In the genomic region with DNA sequence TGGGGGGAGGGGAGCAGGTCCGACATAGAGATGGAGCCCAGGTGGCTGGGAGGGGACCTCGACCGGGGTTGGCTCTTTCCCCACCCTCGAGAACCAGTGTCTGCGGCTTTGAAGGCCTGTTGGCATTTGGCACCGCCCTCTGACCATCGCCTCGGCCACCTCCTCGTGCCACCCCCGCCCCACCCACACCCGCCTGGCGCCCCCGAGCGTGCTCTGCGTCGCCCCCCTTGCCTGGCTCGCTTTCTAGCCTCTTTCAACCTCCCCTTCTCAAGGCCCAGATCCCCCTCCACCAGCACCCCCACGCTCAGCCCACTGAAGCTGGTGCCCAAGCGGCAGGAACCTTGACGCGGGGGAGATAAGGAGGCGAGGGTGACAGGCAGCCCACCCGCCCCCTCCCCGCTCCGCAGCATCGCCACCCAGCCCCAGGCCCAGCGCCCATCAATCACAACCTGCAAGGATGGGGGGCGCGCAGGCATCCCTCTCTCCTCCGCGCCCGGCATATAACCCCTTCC, we compare ENCODE assay signal across 9 cellular contexts. TPM values are rescaled to one million over a fixed set of nuclear protein-coding genes. Genes with fewer than 3 reads are reported as not detected.
DNase-seq lines count a peak whose midpoint lies in the region; ATAC-seq and TF ChIP-seq lines count a peak whose summit lies in the region.
"Had no signal": no experiment of that assay in that cellular context is flagged by ENCODE, and none has a peak within 500 bp of the region (broad histone marks: within the 10 kb centered on the region; RNA-seq: fewer than 3 reads in every experiment).

No MANE protein-coding gene starts in this region.

- H3K27me3 Mint-ChIP-seq in stimulated activated naive CD8-positive, alpha-beta T cell treated with anti-CD3 and anti-CD28 coated beads, Interleukin-15, Interleukin-2, amounts not matched to agents 100 ng/mL and 50 ng/mL, for 24 hours = no peaks in the 10 kb centered on the region

- no peak for DNase-seq in stimulated activated naive CD8-positive, alpha-beta T cell treated with anti-CD3 and anti-CD28 coated beads, Interleukin-15, Interleukin-2, amounts not matched to agents 100 U/mL and 50 U/mL, for 24 hours
- DNase-seq in SJCRH30 = peak; percentile 60 to 71
- DNase-seq in epithelial cell of prostate (ENCODE audit: low read depth, low spot score) = no peak

- no peak for ATAC-seq in stimulated activated naive CD8-positive, alpha-beta T cell treated with anti-CD3 and anti-CD28 coated beads, Interleukin-15, Interleukin-2, amounts not matched to agents 100 U/mL and 50 U/mL, for 24 hours
- ATAC-seq in HG02678 (IDR thresholded peaks at IDR 0.05; ENCODE audit: unreplicated experiment) (no peak), HG02840 (IDR thresholded peaks at IDR 0.05; ENCODE audit: low FRiP score, unreplicated experiment) (no peak), GM18505 (IDR thresholded peaks at IDR 0.05; ENCODE audit: unreplicated experiment) (no peak)

- peaks cover 34% of the 10 kb centered on the region for H3K36me3 Mint-ChIP-seq in stimulated activated naive CD8-positive, alpha-beta T cell treated with anti-CD3 and anti-CD28 coated beads, Interleukin-15, Interleukin-2, amounts not matched to agents 100 ng/mL and 50 ng/mL, for 24 hours (ENCODE audit: low read depth)

- peaks cover 24% of the 10 kb centered on the region for H3K4me1 ChIP-seq in SJCRH30
- H3K4me1 ChIP-seq in neutrophil (ENCODE audit: control insufficient read depth in 1 of 2, insufficient read depth in 1 of 2, low read depth in 1 of 2, low read length in 1 of 2) = peaks cover 31 to 45% of the 10 kb centered on the region in 2 experiments

- H3K36me3 ChIP-seq in SJCRH30 (peaks cover 29% of the 10 kb centered on the region), neutrophil (peaks cover 5% of the 10 kb centered on the region)

- no peaks in the 10 kb centered on the region for H3K9me3 Mint-ChIP-seq in stimulated activated naive CD8-positive, alpha-beta T cell treated with anti-CD3 and anti-CD28 coated beads, Interleukin-15, Interleukin-2, amounts not matched to agents 100 ng/mL and 50 ng/mL, for 24 hours

- no peak for TF ChIP-seq CTCF in neutrophil (IDR thresholded peaks at IDR 0.05)

- peaks cover 44% of the 10 kb centered on the region for H3K4me1 Mint-ChIP-seq in stimulated activated naive CD8-positive, alpha-beta T cell treated with anti-CD3 and anti-CD28 coated beads, Interleukin-15, Interleukin-2, amounts not matched to agents 100 ng/mL and 50 ng/mL, for 24 hours (ENCODE audit: low read depth)

- H3K27me3 ChIP-seq in SJCRH30 (no peaks in the 10 kb centered on the region), neutrophil (peaks cover 60% of the 10 kb centered on the region)

- H3K27ac Mint-ChIP-seq in stimulated activated naive CD8-positive, alpha-beta T cell treated with anti-CD3 and anti-CD28 coated beads, Interleukin-15, Interleukin-2, amounts not matched to agents 100 ng/mL and 50 ng/mL, for 24 hours = no peak overlapping the region

- peak overlapping the region; percentile 96 for H3K4me3 ChIP-seq in SJCRH30
- H3K4me3 ChIP-seq in neutrophil (ENCODE audit: low read depth in 1 of 2, low read length in 1 of 2) = peak overlapping the region; percentile 46 to 67

- TF ChIP-seq POLR2A in GM18505 (IDR thresholded peaks at IDR 0.05; ENCODE audit: borderline replicate concordance, extremely low read depth, insufficient read depth, insufficient read length) = no peak

- H3K27ac ChIP-seq in SJCRH30 = peak overlapping the region; percentile 64
- peak overlapping the region; percentile 32 for H3K27ac ChIP-seq in epithelial cell of prostate
- no peak overlapping the region for H3K27ac ChIP-seq in neutrophil

- H3K4me3 Mint-ChIP-seq in stimulated activated naive CD8-positive, alpha-beta T cell treated with anti-CD3 and anti-CD28 coated beads, Interleukin-15, Interleukin-2, amounts not matched to agents 100 ng/mL and 50 ng/mL, for 24 hours = peak overlapping the region; percentile 85

- H3K9me3 ChIP-seq in SJCRH30 (replicated peaks) = no peaks in the 10 kb centered on the region
- no peaks in the 10 kb centered on the region for H3K9me3 ChIP-seq in neutrophil

RNA-seq across cellular contexts. Expression of gene CACNB1, which starts 0.6 kb away (rescaled TPM):
- total RNA-seq in SJCRH30 (2014; rRNA removed; shearing (Covaris generic)) = 4.6 and 8.3 TPM in 2 replicates

RNA-seq across cellular contexts. Expression of gene RPL19, which starts 3.2 kb away (rescaled TPM):
- 2,386 and 2,441 TPM in 2 replicates for total RNA-seq in SJCRH30 (2014; rRNA removed; shearing (Covaris generic))

RNA-seq across cellular contexts. Expression of gene STAC2, which starts 28.9 kb away (rescaled TPM):
- not detected in 2 replicates for total RNA-seq in SJCRH30 (2014; rRNA removed; shearing (Covaris generic))

RNA-seq across cellular contexts. Expression of gene ARL5C, which starts 30.9 kb away (rescaled TPM):
- not detected in 2 replicates for total RNA-seq in SJCRH30 (2014; rRNA removed; shearing (Covaris generic))
- total RNA-seq: left cardiac atrium had no signal

RNA-seq across cellular contexts. Expression of gene PLXDC1, which starts 45.4 kb away (rescaled TPM):
- total RNA-seq in SJCRH30 (2014; rRNA removed; shearing (Covaris generic)) = 0.06 TPM in 1 of 2 replicates, not detected in the other

Comparison
In these comparisons a context has a peak if more than half of its experiments do, and no peak if none do; other contexts are left out.
1. DNase-seq: peak in SJCRH30 (2 of 2); none in stimulated activated naive CD8-positive, alpha-beta T cell treated with anti-CD3 and anti-CD28 coated beads, Interleukin-15, Interleukin-2, amounts not matched to agents 100 U/mL and 50 U/mL, for 24 hours (single experiment) and epithelial cell of prostate (single experiment).